ENCODE assay signal across 1 cellular context in genomic region chr2:27211241-27211942, GRCh38.
A peak's percentile ranks its signal among the peaks of the same experiment; 100 is the strongest.
TF ChIP-seq lines count a peak whose summit lies in the region.

No MANE protein-coding gene starts in this region.

TF ChIP-seq in GM12878, 131 proteins besides CTCF, POLR2A, EP300 and RAD21:
- TF ChIP-seq IKZF2 (IDR thresholded peaks at IDR 0.05) (0 out of 4 replicates have a peak, but pooled peaks have one; percentile 15 to 34), ZNF207 (IDR thresholded peaks at IDR 0.05; ENCODE audit: borderline replicate concordance) (no peak), RCOR1 (conservative IDR thresholded peaks at IDR 0.05; ENCODE audit: low read depth, low read length) (0 out of 2 replicates have a peak, but pooled peaks have one; percentile 12), YBX1 (IDR thresholded peaks at IDR 0.05) (no peak), IKZF1 (conservative IDR thresholded peaks at IDR 0.05) (peak; percentile 26; the same call in 1 of the 2 replicates), NFIC (IDR thresholded peaks at IDR 0.05; ENCODE audit: low read depth, low read length) (no peak), HDGF (IDR thresholded peaks at IDR 0.05) (peak; percentile 17; the same call in 1 of the 2 replicates), LARP7 (IDR thresholded peaks at IDR 0.05) (0 out of 2 replicates have a peak, but pooled peaks have one; percentile 22), MAX (IDR thresholded peaks at IDR 0.05; ENCODE audit: low read depth, low read length) (peak; percentile 53), JUND (IDR thresholded peaks at IDR 0.05; ENCODE audit: low read depth, low read length) (no peak), CEBPB (IDR thresholded peaks at IDR 0.05; ENCODE audit: borderline replicate concordance in 1 of 2, low read depth in 2 of 2, low read length in 2 of 2) (no peak), MXI1 (IDR thresholded peaks at IDR 0.05; ENCODE audit: low read depth, low read length) (peak; percentile 85), NKRF (conservative IDR thresholded peaks at IDR 0.05) (peak; percentile 32; the same call in 1 of the 2 replicates), CREB1 (IDR thresholded peaks at IDR 0.05; ENCODE audit: low read depth) (no peak)
